Comparison of ENCODE assay signal across 1 cellular context in the genomic region with DNA sequence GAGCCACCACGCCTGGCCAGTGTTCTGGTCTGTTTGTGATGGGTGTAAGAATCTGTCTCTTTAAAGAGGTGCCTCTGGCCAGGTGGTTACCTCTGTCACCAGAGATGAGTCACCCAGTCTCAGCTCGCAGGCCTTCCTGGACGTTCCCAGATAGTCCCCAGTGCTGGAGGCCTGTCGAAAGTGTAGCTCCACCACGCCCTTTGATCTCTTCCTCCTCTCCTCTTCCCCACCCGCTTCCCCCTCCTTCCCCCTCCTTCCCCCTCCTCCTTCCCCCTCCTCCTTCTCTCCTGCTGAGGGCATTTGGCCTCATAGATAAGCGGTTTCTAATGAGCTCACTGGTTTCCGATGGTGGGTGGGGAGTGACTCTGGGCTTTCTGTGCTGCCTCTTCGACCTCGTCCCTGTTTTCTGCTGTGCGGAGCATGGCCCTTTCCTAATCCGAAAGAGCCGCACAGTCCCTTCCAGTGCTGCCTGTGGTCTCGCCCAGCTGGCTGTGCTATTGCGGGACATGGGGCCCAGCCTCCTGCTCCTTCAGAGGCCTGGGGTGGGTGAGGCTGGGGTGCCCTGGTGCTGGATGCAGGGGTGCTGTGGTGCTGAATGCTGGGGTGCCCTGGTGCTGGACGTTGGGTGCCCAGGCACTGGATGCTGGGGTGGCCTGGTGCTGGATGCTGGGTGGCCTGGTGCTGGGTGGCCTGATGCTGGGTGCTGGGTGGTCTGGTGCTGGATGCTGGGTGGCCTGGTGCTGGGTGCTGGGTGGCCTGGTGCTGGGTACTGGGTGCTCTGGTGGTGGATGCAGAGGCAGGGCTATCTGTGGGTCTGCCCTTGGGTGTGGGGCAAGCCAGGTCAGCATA.
A peak's percentile ranks its signal among the peaks of the same experiment; 100 is the strongest.
TF ChIP-seq lines count a peak whose summit lies in the region.

No MANE protein-coding gene starts in this region.

TF ChIP-seq in K562, 482 proteins besides CTCF, POLR2A, EP300 and RAD21 (continued from another document and continues in another):
- TF ChIP-seq, protein P1, sequence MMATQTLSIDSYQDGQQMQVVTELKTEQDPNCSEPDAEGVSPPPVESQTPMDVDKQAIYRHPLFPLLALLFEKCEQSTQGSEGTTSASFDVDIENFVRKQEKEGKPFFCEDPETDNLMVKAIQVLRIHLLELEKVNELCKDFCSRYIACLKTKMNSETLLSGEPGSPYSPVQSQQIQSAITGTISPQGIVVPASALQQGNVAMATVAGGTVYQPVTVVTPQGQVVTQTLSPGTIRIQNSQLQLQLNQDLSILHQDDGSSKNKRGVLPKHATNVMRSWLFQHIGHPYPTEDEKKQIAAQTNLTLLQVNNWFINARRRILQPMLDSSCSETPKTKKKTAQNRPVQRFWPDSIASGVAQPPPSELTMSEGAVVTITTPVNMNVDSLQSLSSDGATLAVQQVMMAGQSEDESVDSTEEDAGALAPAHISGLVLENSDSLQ (IDR thresholded peaks at IDR 0.05) = peak; percentile 27; the same call in 1 of the 2 replicates
- TF ChIP-seq NRF1 (conservative IDR thresholded peaks at IDR 0.05 in 1 of 2, IDR thresholded peaks at IDR 0.05 in 1 of 2) (peak in 1 of 2 experiments; percentile 45; a peak in 2 of 4 replicates), TRIM28 (IDR thresholded peaks at IDR 0.05) (no peak), KAT2B (IDR thresholded peaks at IDR 0.05; ENCODE audit: low read depth, low read length) (no peak), FOS (IDR thresholded peaks at IDR 0.05; ENCODE audit: extremely low read depth, insufficient read length) (peak; percentile 58), CEBPG (CRISPR knock-in tag; IDR thresholded peaks at IDR 0.05) (no peak), CEBPG (tag; conservative IDR thresholded peaks at IDR 0.05 in 1 of 2, IDR thresholded peaks at IDR 0.05 in 1 of 2) (no peak), CHD4 (IDR thresholded peaks at IDR 0.05; ENCODE audit: insufficient read depth, insufficient replicate concordance, low read depth, low read length, poor library complexity, severe bottlenecking) (peak; percentile 81), STAG1 (CRISPR knock-in tag; IDR thresholded peaks at IDR 0.05; ENCODE audit: borderline replicate concordance) (no peak), FOXJ3 (CRISPR knock-in tag; IDR thresholded peaks at IDR 0.05) (no peak), CCNT2 (IDR thresholded peaks at IDR 0.05; ENCODE audit: borderline replicate concordance, extremely low read depth, insufficient read length, low read depth, low read length) (no peak), EHMT2 (IDR thresholded peaks at IDR 0.05) (no peak), ZNF253 (CRISPR knock-in tag; conservative IDR thresholded peaks at IDR 0.05) (no peak), MCM7 (IDR thresholded peaks at IDR 0.05) (no peak), NEUROD1 (IDR thresholded peaks at IDR 0.05; ENCODE audit: borderline replicate concordance, low read depth, low read length, partially characterized antibody) (peak; percentile 83), MYBL2 (IDR thresholded peaks at IDR 0.05; ENCODE audit: low read depth) (no peak), MYBL2 (CRISPR knock-in tag; IDR thresholded peaks at IDR 0.05; ENCODE audit: borderline replicate concordance) (no peak), SMARCA4 (IDR thresholded peaks at IDR 0.05) (peak; percentile 87), ATF1 (CRISPR knock-in tag; IDR thresholded peaks at IDR 0.05) (no peak), ATF1 (tag; IDR thresholded peaks at IDR 0.05) (peak; percentile 28; the same call in 1 of the 2 replicates), CXXC5 (CRISPR knock-in tag; IDR thresholded peaks at IDR 0.05) (peak; percentile 20), ELF4 (CRISPR knock-in tag; IDR thresholded peaks at IDR 0.05) (peak; percentile 64; the same call in 1 of the 2 replicates), RBM14 (IDR thresholded peaks at IDR 0.05; ENCODE audit: borderline replicate concordance, insufficient read depth, low read depth, low read length) (0 out of 2 replicates have a peak, but pooled peaks have one; percentile 55), KDM5B (IDR thresholded peaks at IDR 0.05; ENCODE audit: insufficient replicate concordance, low read depth, low read length) (peak; percentile 61), POLR2B (IDR thresholded peaks at IDR 0.05; ENCODE audit: low read depth, partially characterized antibody) (peak; percentile 71), ZNF347 (CRISPR knock-in tag; IDR thresholded peaks at IDR 0.05; ENCODE audit: low read depth) (0 out of 2 replicates have a peak, but pooled peaks have one; percentile 31), PRPF4 (IDR thresholded peaks at IDR 0.05; ENCODE audit: insufficient read depth, low read depth, low read length, poor library complexity, severe bottlenecking) (no peak), BRD4 (IDR thresholded peaks at IDR 0.05) (peak; percentile 68; the same call in 1 of the 2 replicates), ZNF316 (IDR thresholded peaks at IDR 0.05) (peak; percentile 45), BMI1 (IDR thresholded peaks at IDR 0.05; ENCODE audit: low read length) (no peak), E2F3 (CRISPR knock-in tag; IDR thresholded peaks at IDR 0.05) (peak; percentile 64; the same call in 1 of the 2 replicates), ZNF764 (CRISPR knock-in tag; IDR thresholded peaks at IDR 0.05; ENCODE audit: low read depth) (no peak), HNRNPL (IDR thresholded peaks at IDR 0.05; ENCODE audit: low read depth, low read length) (no peak), NCOR1 (IDR thresholded peaks at IDR 0.05) (peak; percentile 84)
- TF ChIP-seq, protein P2, sequence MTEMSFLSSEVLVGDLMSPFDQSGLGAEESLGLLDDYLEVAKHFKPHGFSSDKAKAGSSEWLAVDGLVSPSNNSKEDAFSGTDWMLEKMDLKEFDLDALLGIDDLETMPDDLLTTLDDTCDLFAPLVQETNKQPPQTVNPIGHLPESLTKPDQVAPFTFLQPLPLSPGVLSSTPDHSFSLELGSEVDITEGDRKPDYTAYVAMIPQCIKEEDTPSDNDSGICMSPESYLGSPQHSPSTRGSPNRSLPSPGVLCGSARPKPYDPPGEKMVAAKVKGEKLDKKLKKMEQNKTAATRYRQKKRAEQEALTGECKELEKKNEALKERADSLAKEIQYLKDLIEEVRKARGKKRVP (CRISPR knock-in tag; IDR thresholded peaks at IDR 0.05) = no peak
- TF ChIP-seq, protein P3, sequence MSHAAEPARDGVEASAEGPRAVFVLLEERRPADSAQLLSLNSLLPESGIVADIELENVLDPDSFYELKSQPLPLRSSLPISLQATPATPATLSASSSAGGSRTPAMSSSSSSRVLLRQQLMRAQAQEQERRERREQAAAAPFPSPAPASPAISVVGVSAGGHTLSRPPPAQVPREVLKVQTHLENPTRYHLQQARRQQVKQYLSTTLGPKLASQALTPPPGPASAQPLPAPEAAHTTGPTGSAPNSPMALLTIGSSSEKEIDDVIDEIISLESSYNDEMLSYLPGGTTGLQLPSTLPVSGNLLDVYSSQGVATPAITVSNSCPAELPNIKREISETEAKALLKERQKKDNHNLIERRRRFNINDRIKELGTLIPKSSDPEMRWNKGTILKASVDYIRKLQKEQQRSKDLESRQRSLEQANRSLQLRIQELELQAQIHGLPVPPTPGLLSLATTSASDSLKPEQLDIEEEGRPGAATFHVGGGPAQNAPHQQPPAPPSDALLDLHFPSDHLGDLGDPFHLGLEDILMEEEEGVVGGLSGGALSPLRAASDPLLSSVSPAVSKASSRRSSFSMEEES (CRISPR knock-in tag; IDR thresholded peaks at IDR 0.05) = no peak
- TF ChIP-seq, protein P4, sequence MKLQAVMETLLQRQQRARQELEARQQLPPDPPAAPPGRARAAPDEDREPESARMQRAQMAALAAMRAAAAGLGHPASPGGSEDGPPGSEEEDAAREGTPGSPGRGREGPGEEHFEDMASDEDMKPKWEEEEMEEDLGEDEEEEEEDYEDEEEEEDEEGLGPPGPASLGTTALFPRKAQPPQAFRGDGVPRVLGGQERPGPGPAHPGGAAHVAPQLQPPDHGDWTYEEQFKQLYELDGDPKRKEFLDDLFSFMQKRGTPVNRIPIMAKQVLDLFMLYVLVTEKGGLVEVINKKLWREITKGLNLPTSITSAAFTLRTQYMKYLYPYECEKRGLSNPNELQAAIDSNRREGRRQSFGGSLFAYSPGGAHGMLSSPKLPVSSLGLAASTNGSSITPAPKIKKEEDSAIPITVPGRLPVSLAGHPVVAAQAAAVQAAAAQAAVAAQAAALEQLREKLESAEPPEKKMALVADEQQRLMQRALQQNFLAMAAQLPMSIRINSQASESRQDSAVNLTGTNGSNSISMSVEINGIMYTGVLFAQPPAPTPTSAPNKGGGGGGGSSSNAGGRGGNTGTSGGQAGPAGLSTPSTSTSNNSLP (IDR thresholded peaks at IDR 0.05; ENCODE audit: borderline replicate concordance, low read depth, low read length) = peak; percentile 46; the same call in 1 of the 2 replicates
- TF ChIP-seq, protein P5, sequence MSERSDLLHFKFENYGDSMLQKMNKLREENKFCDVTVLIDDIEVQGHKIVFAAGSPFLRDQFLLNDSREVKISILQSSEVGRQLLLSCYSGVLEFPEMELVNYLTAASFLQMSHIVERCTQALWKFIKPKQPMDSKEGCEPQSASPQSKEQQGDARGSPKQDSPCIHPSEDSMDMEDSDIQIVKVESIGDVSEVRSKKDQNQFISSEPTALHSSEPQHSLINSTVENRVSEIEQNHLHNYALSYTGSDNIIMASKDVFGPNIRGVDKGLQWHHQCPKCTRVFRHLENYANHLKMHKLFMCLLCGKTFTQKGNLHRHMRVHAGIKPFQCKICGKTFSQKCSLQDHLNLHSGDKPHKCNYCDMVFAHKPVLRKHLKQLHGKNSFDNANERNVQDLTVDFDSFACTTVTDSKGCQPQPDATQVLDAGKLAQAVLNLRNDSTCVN (CRISPR knock-in tag; IDR thresholded peaks at IDR 0.05) = peak; percentile 60; the same call in 1 of the 2 replicates
- TF ChIP-seq, protein P6, sequence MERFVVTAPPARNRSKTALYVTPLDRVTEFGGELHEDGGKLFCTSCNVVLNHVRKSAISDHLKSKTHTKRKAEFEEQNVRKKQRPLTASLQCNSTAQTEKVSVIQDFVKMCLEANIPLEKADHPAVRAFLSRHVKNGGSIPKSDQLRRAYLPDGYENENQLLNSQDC (CRISPR knock-in tag; IDR thresholded peaks at IDR 0.05) = no peak
- TF ChIP-seq, protein P7, sequence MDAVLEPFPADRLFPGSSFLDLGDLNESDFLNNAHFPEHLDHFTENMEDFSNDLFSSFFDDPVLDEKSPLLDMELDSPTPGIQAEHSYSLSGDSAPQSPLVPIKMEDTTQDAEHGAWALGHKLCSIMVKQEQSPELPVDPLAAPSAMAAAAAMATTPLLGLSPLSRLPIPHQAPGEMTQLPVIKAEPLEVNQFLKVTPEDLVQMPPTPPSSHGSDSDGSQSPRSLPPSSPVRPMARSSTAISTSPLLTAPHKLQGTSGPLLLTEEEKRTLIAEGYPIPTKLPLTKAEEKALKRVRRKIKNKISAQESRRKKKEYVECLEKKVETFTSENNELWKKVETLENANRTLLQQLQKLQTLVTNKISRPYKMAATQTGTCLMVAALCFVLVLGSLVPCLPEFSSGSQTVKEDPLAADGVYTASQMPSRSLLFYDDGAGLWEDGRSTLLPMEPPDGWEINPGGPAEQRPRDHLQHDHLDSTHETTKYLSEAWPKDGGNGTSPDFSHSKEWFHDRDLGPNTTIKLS (IDR thresholded peaks at IDR 0.05; ENCODE audit: borderline replicate concordance, low read depth) = no peak; the same call in 1 of the 2 replicates
- TF ChIP-seq, protein P8, sequence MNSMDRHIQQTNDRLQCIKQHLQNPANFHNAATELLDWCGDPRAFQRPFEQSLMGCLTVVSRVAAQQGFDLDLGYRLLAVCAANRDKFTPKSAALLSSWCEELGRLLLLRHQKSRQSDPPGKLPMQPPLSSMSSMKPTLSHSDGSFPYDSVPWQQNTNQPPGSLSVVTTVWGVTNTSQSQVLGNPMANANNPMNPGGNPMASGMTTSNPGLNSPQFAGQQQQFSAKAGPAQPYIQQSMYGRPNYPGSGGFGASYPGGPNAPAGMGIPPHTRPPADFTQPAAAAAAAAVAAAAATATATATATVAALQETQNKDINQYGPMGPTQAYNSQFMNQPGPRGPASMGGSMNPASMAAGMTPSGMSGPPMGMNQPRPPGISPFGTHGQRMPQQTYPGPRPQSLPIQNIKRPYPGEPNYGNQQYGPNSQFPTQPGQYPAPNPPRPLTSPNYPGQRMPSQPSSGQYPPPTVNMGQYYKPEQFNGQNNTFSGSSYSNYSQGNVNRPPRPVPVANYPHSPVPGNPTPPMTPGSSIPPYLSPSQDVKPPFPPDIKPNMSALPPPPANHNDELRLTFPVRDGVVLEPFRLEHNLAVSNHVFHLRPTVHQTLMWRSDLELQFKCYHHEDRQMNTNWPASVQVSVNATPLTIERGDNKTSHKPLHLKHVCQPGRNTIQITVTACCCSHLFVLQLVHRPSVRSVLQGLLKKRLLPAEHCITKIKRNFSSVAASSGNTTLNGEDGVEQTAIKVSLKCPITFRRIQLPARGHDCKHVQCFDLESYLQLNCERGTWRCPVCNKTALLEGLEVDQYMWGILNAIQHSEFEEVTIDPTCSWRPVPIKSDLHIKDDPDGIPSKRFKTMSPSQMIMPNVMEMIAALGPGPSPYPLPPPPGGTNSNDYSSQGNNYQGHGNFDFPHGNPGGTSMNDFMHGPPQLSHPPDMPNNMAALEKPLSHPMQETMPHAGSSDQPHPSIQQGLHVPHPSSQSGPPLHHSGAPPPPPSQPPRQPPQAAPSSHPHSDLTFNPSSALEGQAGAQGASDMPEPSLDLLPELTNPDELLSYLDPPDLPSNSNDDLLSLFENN (IDR thresholded peaks at IDR 0.05; ENCODE audit: low read depth in 2 of 2, low read length in 2 of 2) = peak in 1 of 2 experiments; percentile 84; a peak in 2 of 4 replicates
- TF ChIP-seq, protein P9, sequence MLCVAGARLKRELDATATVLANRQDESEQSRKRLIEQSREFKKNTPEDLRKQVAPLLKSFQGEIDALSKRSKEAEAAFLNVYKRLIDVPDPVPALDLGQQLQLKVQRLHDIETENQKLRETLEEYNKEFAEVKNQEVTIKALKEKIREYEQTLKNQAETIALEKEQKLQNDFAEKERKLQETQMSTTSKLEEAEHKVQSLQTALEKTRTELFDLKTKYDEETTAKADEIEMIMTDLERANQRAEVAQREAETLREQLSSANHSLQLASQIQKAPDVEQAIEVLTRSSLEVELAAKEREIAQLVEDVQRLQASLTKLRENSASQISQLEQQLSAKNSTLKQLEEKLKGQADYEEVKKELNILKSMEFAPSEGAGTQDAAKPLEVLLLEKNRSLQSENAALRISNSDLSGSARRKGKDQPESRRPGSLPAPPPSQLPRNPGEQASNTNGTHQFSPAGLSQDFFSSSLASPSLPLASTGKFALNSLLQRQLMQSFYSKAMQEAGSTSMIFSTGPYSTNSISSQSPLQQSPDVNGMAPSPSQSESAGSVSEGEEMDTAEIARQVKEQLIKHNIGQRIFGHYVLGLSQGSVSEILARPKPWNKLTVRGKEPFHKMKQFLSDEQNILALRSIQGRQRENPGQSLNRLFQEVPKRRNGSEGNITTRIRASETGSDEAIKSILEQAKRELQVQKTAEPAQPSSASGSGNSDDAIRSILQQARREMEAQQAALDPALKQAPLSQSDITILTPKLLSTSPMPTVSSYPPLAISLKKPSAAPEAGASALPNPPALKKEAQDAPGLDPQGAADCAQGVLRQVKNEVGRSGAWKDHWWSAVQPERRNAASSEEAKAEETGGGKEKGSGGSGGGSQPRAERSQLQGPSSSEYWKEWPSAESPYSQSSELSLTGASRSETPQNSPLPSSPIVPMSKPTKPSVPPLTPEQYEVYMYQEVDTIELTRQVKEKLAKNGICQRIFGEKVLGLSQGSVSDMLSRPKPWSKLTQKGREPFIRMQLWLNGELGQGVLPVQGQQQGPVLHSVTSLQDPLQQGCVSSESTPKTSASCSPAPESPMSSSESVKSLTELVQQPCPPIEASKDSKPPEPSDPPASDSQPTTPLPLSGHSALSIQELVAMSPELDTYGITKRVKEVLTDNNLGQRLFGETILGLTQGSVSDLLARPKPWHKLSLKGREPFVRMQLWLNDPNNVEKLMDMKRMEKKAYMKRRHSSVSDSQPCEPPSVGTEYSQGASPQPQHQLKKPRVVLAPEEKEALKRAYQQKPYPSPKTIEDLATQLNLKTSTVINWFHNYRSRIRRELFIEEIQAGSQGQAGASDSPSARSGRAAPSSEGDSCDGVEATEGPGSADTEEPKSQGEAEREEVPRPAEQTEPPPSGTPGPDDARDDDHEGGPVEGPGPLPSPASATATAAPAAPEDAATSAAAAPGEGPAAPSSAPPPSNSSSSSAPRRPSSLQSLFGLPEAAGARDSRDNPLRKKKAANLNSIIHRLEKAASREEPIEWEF (CRISPR knock-in tag; IDR thresholded peaks at IDR 0.05) = no peak
